Comparison of ENCODE assay signal across 14 cellular contexts in the genomic region with DNA sequence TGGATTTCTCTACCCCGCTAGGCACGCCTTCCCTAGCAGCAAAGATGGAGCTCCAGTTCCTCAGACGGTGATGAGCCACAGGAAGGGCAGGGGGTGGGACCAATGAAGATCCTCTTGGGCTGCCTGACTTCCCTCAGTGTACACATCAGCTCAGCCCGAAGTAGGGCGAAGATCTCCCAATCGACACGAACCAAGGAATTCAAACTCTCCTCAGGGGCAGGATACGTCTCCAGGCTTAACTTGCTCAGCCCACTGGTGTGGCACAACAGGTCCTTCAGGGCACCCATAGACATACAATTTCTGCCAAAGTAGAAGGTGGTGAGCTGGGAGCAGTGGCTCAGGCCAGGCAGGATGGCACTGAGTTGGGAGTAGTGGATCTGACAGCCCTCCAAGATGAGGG. TPM values are rescaled to one million over a fixed set of nuclear protein-coding genes. Genes with fewer than 3 reads are reported as not detected.
DNase-seq lines count a peak whose midpoint lies in the region; ATAC-seq and TF ChIP-seq lines count a peak whose summit lies in the region.
"Not testable (repeated sequence)": the region's sequence is repeated elsewhere in the genome, so short reads cannot be mapped to it uniquely, and the experiment has no call there.
"Had no signal": no experiment of that assay in that cellular context is flagged by ENCODE, and none has a peak within 500 bp of the region (broad histone marks: within the 10 kb centered on the region; RNA-seq: fewer than 3 reads in every experiment).

No MANE protein-coding gene starts in this region.

- H3K4me1 Mint-ChIP-seq in T-helper 17 cell; dendritic cell treated with granulocyte-macrophage colony-stimulating factor and Interleukin-4, amounts not matched to agents 40 ng/mL and 50 ng/mL, for 4 days (ENCODE audit: low read depth); osteocyte (ENCODE audit: unreplicated experiment): not testable (repeated sequence)

- H3K27ac Mint-ChIP-seq in T-helper 17 cell; dendritic cell treated with granulocyte-macrophage colony-stimulating factor and Interleukin-4, amounts not matched to agents 40 ng/mL and 50 ng/mL, for 4 days; osteocyte (ENCODE audit: unreplicated experiment): not testable (repeated sequence)

- TF ChIP-seq CTCF in osteocyte (IDR thresholded peaks at IDR 0.05): not testable (repeated sequence)

- H3K36me3 Mint-ChIP-seq in T-helper 17 cell (ENCODE audit: low read depth); dendritic cell treated with granulocyte-macrophage colony-stimulating factor and Interleukin-4, amounts not matched to agents 40 ng/mL and 50 ng/mL, for 4 days (ENCODE audit: low read depth); osteocyte (ENCODE audit: unreplicated experiment): not testable (repeated sequence)

- peak overlapping the region; percentile 12 for H3K4me3 Mint-ChIP-seq in T-helper 17 cell
- peak overlapping the region; percentile 28 for H3K4me3 Mint-ChIP-seq in dendritic cell treated with granulocyte-macrophage colony-stimulating factor and Interleukin-4, amounts not matched to agents 40 ng/mL and 50 ng/mL, for 4 days
- not testable (repeated sequence) for H3K4me3 Mint-ChIP-seq in osteocyte (ENCODE audit: unreplicated experiment)

- H3K9me3 ChIP-seq in T-helper 17 cell (ENCODE audit: control insufficient read depth, low read length, poor library complexity, severe bottlenecking): not testable (repeated sequence)

- DNase-seq in T-helper 17 cell: not testable (repeated sequence)
- peak; percentile 70 for DNase-seq in osteocyte (ENCODE audit: extremely low spot score, unreplicated experiment)

- ATAC-seq in T-helper 17 cell: not testable (repeated sequence)

- intact Hi-C loops in dendritic cell treated with granulocyte-macrophage colony-stimulating factor and Interleukin-4, amounts not matched to agents 40 ng/mL and 50 ng/mL, for 4 days (cut with micrococcal nuclease): not testable (repeated sequence)

- H3K9me3 Mint-ChIP-seq in dendritic cell treated with granulocyte-macrophage colony-stimulating factor and Interleukin-4, amounts not matched to agents 40 ng/mL and 50 ng/mL, for 4 days; osteocyte (ENCODE audit: unreplicated experiment): not testable (repeated sequence)

- H3K27me3 Mint-ChIP-seq in T-helper 17 cell; dendritic cell treated with granulocyte-macrophage colony-stimulating factor and Interleukin-4, amounts not matched to agents 40 ng/mL and 50 ng/mL, for 4 days; osteocyte (ENCODE audit: unreplicated experiment): not testable (repeated sequence)

RNA-seq across cellular contexts. Expression of a gene that starts 4.4 kb away (rescaled TPM):
- not detected for total RNA-seq in T-helper 17 cell
- not detected in 2 replicates for total RNA-seq in osteocyte
- total RNA-seq: A172; A673; B cell; Caco-2; Calu3; CD4-positive, alpha-beta memory T cell; CD4-positive, alpha-beta T cell; CD4-positive, CD25-positive, alpha-beta regulatory T cell; CD8-positive, alpha-beta memory T cell; CD8-positive, alpha-beta T cell; Daoy had no signal

RNA-seq across cellular contexts. Expression of a gene that starts 27.1 kb away (rescaled TPM):
- total RNA-seq in T-helper 17 cell (not detected), osteocyte (not detected in 2 replicates)
- total RNA-seq: A172; A673; B cell; Caco-2; Calu3; CD4-positive, alpha-beta memory T cell; CD4-positive, alpha-beta T cell; CD4-positive, CD25-positive, alpha-beta regulatory T cell; CD8-positive, alpha-beta memory T cell; CD8-positive, alpha-beta T cell; Daoy had no signal

RNA-seq across cellular contexts. Expression of a gene that starts 29.3 kb away (rescaled TPM):
- total RNA-seq in T-helper 17 cell (not detected), osteocyte (not detected in 2 replicates)
- total RNA-seq: A172; A673; B cell; Caco-2; Calu3; CD4-positive, alpha-beta memory T cell; CD4-positive, alpha-beta T cell; CD4-positive, CD25-positive, alpha-beta regulatory T cell; CD8-positive, alpha-beta memory T cell; CD8-positive, alpha-beta T cell; Daoy had no signal

RNA-seq across cellular contexts. Expression of a gene that starts 39.2 kb away (rescaled TPM):
- total RNA-seq in T-helper 17 cell (not detected), osteocyte (not detected in 2 replicates)
- total RNA-seq: A172; A673; B cell; Calu3; CD4-positive, alpha-beta memory T cell; CD4-positive, alpha-beta T cell; CD4-positive, CD25-positive, alpha-beta regulatory T cell; CD8-positive, alpha-beta memory T cell; CD8-positive, alpha-beta T cell; Daoy had no signal

RNA-seq across cellular contexts. Expression of a gene that starts 46.9 kb away (rescaled TPM):
- not detected for total RNA-seq in T-helper 17 cell
- total RNA-seq in osteocyte: not detected in 2 replicates
- total RNA-seq: A172; A673; B cell; Caco-2; Calu3; CD4-positive, alpha-beta memory T cell; CD4-positive, alpha-beta T cell; CD4-positive, CD25-positive, alpha-beta regulatory T cell; CD8-positive, alpha-beta memory T cell; CD8-positive, alpha-beta T cell; Daoy had no signal
